ENCODE assay signal across 9 cellular contexts in genomic region chr20:56842086-56842485, GRCh38.
"Had no signal": no experiment of that assay in that cellular context is flagged by ENCODE, and none has a peak within 500 bp of the region (broad histone marks: within the 10 kb centered on the region; RNA-seq: fewer than 3 reads in every experiment).

No MANE protein-coding gene starts in this region.

- FAIRE-seq: H1, H54, K562 had no signal

- H3K4me3 ChIP-seq: GM23338, K562 had no signal

- H3K4me2 ChIP-seq: GM23338 had no signal

- DNase-seq: H9, HCEC 1CT, IMR-90, KG1 had no signal

- ATAC-seq: GM23338, K562 had no signal

- H2AFZ ChIP-seq: GM23338 had no signal

- H3K27ac ChIP-seq: HL-60 had no signal
